ENCODE assay signal across 22 cellular contexts in the genomic region with DNA sequence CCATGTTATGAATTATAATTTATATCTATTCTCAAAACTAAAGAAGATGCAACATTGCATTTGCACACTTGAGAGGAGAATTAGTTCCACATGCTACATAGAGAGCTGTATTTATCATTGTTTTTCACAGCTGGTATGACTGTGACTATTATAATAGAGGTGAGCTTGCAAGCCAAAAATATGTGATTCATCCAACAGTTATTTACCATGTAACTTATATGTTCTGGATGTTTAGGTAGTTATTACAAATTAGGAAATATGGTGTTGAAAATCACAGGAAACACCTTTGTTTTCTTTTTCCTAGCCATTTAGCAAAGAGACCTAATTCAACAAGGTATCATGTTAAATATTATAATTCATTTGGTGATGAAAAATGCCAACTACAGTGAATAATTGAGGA.
DNase-seq lines count a peak whose midpoint lies in the region; FAIRE-seq and TF ChIP-seq lines count a peak whose summit lies in the region.
"Had no signal": no experiment of that assay in that cellular context is flagged by ENCODE, and none has a peak within 500 bp of the region (broad histone marks: within the 10 kb centered on the region; RNA-seq: fewer than 3 reads in every experiment).

No MANE protein-coding gene starts in this region.

- no peak overlapping the region for H3K27ac ChIP-seq in ascending aorta
- H3K27ac ChIP-seq: 22Rv1; BLaER1 treated with 17β-estradiol and CSF1 and Interleukin-3, amounts not matched to agents 10 nM and 100 nM had no signal

- no peak for FAIRE-seq in urothelium cell line (lab: Jason Lieb, UNC)
- FAIRE-seq: A204.1, D721Med, GM12892, H1 had no signal

- no peaks in the 10 kb centered on the region for H3K9me3 ChIP-seq in ascending aorta
- H3K9me3 ChIP-seq: BE2C; BLaER1 treated with 17β-estradiol and CSF1 and Interleukin-3, amounts not matched to agents 10 nM and 100 nM had no signal

- DNase-seq in AG10803 (ENCODE audit: low read depth), result peak; percentile 16
- peak; percentile 2 for DNase-seq in HCEC 1CT
- DNase-seq in dermis blood vessel endothelial cell, result peak; percentile 70
- DNase-seq in fibroblast of peridontal ligament (ENCODE audit: extremely low read depth), result peak; percentile 18
- DNase-seq in ascending aorta (ENCODE audit: low spot score in 2 of 2), result no peak
- DNase-seq in stimulated activated CD4-positive, alpha-beta T cell treated with anti-CD3 and anti-CD28 coated beads, Interleukin-4, amount 100 ng/mL, for 24 hours, result no peak
- DNase-seq in glomerular visceral epithelial cell (ENCODE audit: extremely low spot score), result no peak
- no peak for DNase-seq in urothelium cell line (ENCODE audit: low spot score)
- DNase-seq: AML-193; BE2C; CD4-positive, alpha-beta T cell; CD8-positive, alpha-beta memory T cell; DMS53; DMS79 treated with DMSO at 0.1 percent for 48 hours; GF-D8; H7 had no signal

- TF ChIP-seq CTCF in AG10803 (conservative IDR thresholded peaks at IDR 0.05; ENCODE audit: low read length) (no peak), ascending aorta (IDR thresholded peaks at IDR 0.05) (no peak)

- no peak overlapping the region for H3K4me3 ChIP-seq in AG10803 (ENCODE audit: low read length)
- H3K4me3 ChIP-seq in ascending aorta, result no peak overlapping the region
- H3K4me3 ChIP-seq: BLaER1 treated with 17β-estradiol and CSF1 and Interleukin-3, amounts not matched to agents 10 nM and 100 nM had no signal

- intact Hi-C loops in ascending aorta (cut with DNase I), result no loop called here

- no peaks in the 10 kb centered on the region for H3K4me1 ChIP-seq in ascending aorta
- H3K4me1 ChIP-seq: BE2C; BLaER1 treated with 17β-estradiol and CSF1 and Interleukin-3, amounts not matched to agents 10 nM and 100 nM had no signal

- H3K36me3 ChIP-seq in ascending aorta, result no peaks in the 10 kb centered on the region
- H3K36me3 ChIP-seq: BE2C; BLaER1 treated with 17β-estradiol and CSF1 and Interleukin-3, amounts not matched to agents 10 nM and 100 nM had no signal

- H3K27me3 ChIP-seq in ascending aorta, result no peaks in the 10 kb centered on the region
- H3K27me3 ChIP-seq: BE2C; BLaER1 treated with 17β-estradiol and CSF1 and Interleukin-3, amounts not matched to agents 10 nM and 100 nM had no signal

Comparison
In these comparisons a context has a peak if more than half of its experiments do, and no peak if none do; other contexts are left out.
1. DNase-seq: peak in AG10803 (single experiment), HCEC 1CT (single experiment), dermis blood vessel endothelial cell (single experiment) and fibroblast of peridontal ligament (single experiment); none in ascending aorta (0 of 2), stimulated activated CD4-positive, alpha-beta T cell treated with anti-CD3 and anti-CD28 coated beads, Interleukin-4, amount 100 ng/mL, for 24 hours (single experiment), glomerular visceral epithelial cell (single experiment) and urothelium cell line (single experiment).